In the genomic region with DNA sequence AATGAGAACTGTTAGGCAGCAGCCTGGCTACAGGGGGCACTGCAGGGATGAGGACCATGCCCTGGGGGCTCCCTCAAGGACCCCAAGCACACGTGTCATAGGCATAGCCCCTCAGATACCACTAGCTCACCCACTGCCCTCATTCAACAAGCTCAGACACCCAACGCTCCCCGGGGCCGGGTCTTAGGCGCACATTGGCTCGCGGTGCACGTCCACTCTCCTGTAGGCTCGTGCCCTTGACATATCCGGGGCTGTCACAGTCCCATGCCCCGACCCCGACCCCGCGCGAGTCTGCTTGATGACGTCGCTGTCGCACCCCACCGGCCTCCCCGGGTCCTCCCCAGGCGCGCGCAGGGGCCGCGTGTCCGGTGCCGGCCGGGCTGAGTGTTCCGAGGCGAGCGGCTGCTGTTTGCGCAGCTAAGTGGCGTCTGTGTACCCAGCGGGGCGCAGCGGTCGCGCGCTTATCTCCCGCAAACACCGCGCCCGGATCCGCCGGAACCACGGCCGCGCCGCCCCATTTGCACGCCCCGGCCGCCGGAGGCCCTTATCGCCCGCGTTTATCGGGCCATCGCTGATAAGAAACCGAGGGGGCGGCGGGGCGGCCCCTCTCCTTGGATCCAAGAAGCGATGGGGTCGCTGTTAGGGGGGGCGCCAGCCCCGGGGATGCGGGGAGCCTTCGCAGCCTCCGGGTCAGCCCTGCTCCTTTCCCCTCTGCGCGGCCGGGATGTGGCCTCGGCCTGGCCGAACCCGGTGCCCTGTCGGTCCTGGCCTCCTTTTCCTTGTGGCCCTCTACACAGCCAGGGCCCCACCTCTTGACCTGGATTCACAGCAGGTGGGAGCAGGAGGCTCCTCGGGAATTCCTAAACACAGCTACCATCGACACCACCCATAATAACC, we compare ENCODE assay signal across 1 cellular context.
TF ChIP-seq lines count a peak whose summit lies in the region.

No MANE protein-coding gene starts in this region.

TF ChIP-seq in HepG2, 621 proteins besides CTCF, POLR2A, EP300 and RAD21 (continued from another document):
- TF ChIP-seq HMGXB3 (CRISPR knock-in tag; IDR thresholded peaks at IDR 0.05; ENCODE audit: borderline replicate concordance) (no peak), HMG20B (CRISPR knock-in tag; conservative IDR thresholded peaks at IDR 0.05) (peak; percentile 79), NCOA5 (CRISPR knock-in tag; IDR thresholded peaks at IDR 0.05) (no peak), PHF20 (CRISPR knock-in tag; IDR thresholded peaks at IDR 0.05) (peak; percentile 55; the same call in 1 of the 2 replicates), NCOA1 (CRISPR knock-in tag; IDR thresholded peaks at IDR 0.05) (peak; percentile 71; the same call in 1 of the 2 replicates), SIN3A (IDR thresholded peaks at IDR 0.05; ENCODE audit: borderline replicate concordance, low read depth, low read length) (peak; percentile 43; the same call in 1 of the 2 replicates), ZNF34 (CRISPR knock-in tag; IDR thresholded peaks at IDR 0.05; ENCODE audit: borderline replicate concordance) (no peak), TCF7 (IDR thresholded peaks at IDR 0.05; ENCODE audit: low read depth) (peak; percentile 56), BHLHE40 (IDR thresholded peaks at IDR 0.05; ENCODE audit: low read length) (no peak; the same call in 1 of the 2 replicates), TRIM24 (CRISPR knock-in tag; IDR thresholded peaks at IDR 0.05) (peak; percentile 30; the same call in 1 of the 2 replicates), MTF1 (CRISPR knock-in tag; IDR thresholded peaks at IDR 0.05) (peak; percentile 83), KMT2B (CRISPR knock-in tag; IDR thresholded peaks at IDR 0.05) (peak; percentile 66), RNF2 (conservative IDR thresholded peaks at IDR 0.05; ENCODE audit: low read depth) (peak; percentile 88), NFRKB (IDR thresholded peaks at IDR 0.05) (no peak), SOX5 (CRISPR knock-in tag; IDR thresholded peaks at IDR 0.05; ENCODE audit: borderline replicate concordance) (peak; percentile 66), THAP9 (CRISPR knock-in tag; IDR thresholded peaks at IDR 0.05; ENCODE audit: borderline replicate concordance) (peak; percentile 76; the same call in 1 of the 2 replicates), ETV5 (CRISPR knock-in tag; IDR thresholded peaks at IDR 0.05; ENCODE audit: borderline replicate concordance) (peak; percentile 99), MAZ (IDR thresholded peaks at IDR 0.05; ENCODE audit: borderline replicate concordance, low read depth, low read length) (no peak), MAZ (CRISPR knock-in tag; IDR thresholded peaks at IDR 0.05; ENCODE audit: low read depth) (peak; percentile 93), ZNF468 (CRISPR knock-in tag; IDR thresholded peaks at IDR 0.05) (no peak), ZNF784 (CRISPR knock-in tag; IDR thresholded peaks at IDR 0.05; ENCODE audit: borderline replicate concordance) (peak; percentile 87), THYN1 (CRISPR knock-in tag; IDR thresholded peaks at IDR 0.05; ENCODE audit: borderline replicate concordance, low read depth) (no peak; the same call in 1 of the 2 replicates), HOXA3 (CRISPR knock-in tag; IDR thresholded peaks at IDR 0.05) (peak; percentile 97), SALL2 (CRISPR knock-in tag; IDR thresholded peaks at IDR 0.05) (peak; percentile 79; the same call in 1 of the 2 replicates), GABPA (IDR thresholded peaks at IDR 0.05; ENCODE audit: low read depth, low read length) (peak; percentile 23; the same call in 1 of the 2 replicates), GABPA (CRISPR knock-in tag; IDR thresholded peaks at IDR 0.05; ENCODE audit: low read depth) (peak; percentile 42), ZNF75D (CRISPR knock-in tag; IDR thresholded peaks at IDR 0.05; ENCODE audit: borderline replicate concordance) (no peak), MEIS2 (CRISPR knock-in tag; IDR thresholded peaks at IDR 0.05) (peak; percentile 96), HNRNPK (IDR thresholded peaks at IDR 0.05; ENCODE audit: low read depth, low read length, poor library complexity, severe bottlenecking) (peak; percentile 84), TAF1 (CRISPR knock-in tag; IDR thresholded peaks at IDR 0.05) (no peak), ZMYM4 (CRISPR knock-in tag; IDR thresholded peaks at IDR 0.05) (peak; percentile 76), NCOA2 (CRISPR knock-in tag; IDR thresholded peaks at IDR 0.05) (peak; percentile 84), ZC3H13 (CRISPR knock-in tag; IDR thresholded peaks at IDR 0.05) (no peak), ZNF451 (CRISPR knock-in tag; IDR thresholded peaks at IDR 0.05) (peak; percentile 58; the same call in 1 of the 2 replicates), HOXA5 (CRISPR knock-in tag; IDR thresholded peaks at IDR 0.05) (peak; percentile 80), SMAD1 (CRISPR knock-in tag; IDR thresholded peaks at IDR 0.05; ENCODE audit: borderline replicate concordance, low read depth) (peak; percentile 78; the same call in 1 of the 2 replicates), KDM3A (CRISPR knock-in tag; IDR thresholded peaks at IDR 0.05; ENCODE audit: low read depth) (peak; percentile 88)
- TF ChIP-seq, protein P1, sequence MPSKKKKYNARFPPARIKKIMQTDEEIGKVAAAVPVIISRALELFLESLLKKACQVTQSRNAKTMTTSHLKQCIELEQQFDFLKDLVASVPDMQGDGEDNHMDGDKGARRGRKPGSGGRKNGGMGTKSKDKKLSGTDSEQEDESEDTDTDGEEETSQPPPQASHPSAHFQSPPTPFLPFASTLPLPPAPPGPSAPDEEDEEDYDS (CRISPR knock-in tag; IDR thresholded peaks at IDR 0.05): no peak; the same call in 1 of the 2 replicates
- TF ChIP-seq, protein P2, sequence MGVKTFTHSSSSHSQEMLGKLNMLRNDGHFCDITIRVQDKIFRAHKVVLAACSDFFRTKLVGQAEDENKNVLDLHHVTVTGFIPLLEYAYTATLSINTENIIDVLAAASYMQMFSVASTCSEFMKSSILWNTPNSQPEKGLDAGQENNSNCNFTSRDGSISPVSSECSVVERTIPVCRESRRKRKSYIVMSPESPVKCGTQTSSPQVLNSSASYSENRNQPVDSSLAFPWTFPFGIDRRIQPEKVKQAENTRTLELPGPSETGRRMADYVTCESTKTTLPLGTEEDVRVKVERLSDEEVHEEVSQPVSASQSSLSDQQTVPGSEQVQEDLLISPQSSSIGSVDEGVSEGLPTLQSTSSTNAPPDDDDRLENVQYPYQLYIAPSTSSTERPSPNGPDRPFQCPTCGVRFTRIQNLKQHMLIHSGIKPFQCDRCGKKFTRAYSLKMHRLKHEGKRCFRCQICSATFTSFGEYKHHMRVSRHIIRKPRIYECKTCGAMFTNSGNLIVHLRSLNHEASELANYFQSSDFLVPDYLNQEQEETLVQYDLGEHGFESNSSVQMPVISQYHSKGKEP (CRISPR knock-in tag; IDR thresholded peaks at IDR 0.05): no peak; the same call in 1 of the 2 replicates
- TF ChIP-seq, protein P3, sequence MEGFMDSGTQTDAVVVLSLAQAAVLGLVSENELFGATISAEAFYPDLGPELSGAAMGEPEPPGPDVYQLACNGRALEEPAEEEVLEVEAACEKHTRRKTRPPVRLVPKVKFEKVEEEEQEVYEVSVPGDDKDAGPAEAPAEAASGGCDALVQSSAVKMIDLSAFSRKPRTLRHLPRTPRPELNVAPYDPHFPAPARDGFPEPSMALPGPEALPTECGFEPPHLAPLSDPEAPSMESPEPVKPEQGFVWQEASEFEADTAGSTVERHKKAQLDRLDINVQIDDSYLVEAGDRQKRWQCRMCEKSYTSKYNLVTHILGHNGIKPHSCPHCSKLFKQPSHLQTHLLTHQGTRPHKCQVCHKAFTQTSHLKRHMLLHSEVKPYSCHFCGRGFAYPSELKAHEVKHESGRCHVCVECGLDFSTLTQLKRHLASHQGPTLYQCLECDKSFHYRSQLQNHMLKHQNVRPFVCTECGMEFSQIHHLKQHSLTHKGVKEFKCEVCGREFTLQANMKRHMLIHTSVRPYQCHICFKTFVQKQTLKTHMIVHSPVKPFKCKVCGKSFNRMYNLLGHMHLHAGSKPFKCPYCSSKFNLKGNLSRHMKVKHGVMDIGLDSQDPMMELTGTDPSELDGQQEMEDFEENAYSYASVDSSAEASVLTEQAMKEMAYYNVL (CRISPR knock-in tag; IDR thresholded peaks at IDR 0.05; ENCODE audit: borderline replicate concordance): peak; percentile 91
- TF ChIP-seq, protein P4, sequence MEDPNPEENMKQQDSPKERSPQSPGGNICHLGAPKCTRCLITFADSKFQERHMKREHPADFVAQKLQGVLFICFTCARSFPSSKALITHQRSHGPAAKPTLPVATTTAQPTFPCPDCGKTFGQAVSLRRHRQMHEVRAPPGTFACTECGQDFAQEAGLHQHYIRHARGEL (CRISPR knock-in tag; IDR thresholded peaks at IDR 0.05): 0 out of 2 replicates have a peak, but pooled peaks have one; percentile 26
- TF ChIP-seq, protein P5, sequence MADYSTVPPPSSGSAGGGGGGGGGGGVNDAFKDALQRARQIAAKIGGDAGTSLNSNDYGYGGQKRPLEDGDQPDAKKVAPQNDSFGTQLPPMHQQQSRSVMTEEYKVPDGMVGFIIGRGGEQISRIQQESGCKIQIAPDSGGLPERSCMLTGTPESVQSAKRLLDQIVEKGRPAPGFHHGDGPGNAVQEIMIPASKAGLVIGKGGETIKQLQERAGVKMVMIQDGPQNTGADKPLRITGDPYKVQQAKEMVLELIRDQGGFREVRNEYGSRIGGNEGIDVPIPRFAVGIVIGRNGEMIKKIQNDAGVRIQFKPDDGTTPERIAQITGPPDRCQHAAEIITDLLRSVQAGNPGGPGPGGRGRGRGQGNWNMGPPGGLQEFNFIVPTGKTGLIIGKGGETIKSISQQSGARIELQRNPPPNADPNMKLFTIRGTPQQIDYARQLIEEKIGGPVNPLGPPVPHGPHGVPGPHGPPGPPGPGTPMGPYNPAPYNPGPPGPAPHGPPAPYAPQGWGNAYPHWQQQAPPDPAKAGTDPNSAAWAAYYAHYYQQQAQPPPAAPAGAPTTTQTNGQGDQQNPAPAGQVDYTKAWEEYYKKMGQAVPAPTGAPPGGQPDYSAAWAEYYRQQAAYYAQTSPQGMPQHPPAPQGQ (CRISPR knock-in tag; IDR thresholded peaks at IDR 0.05; ENCODE audit: borderline replicate concordance): peak; percentile 92; the same call in 1 of the 2 replicates
